2 cellular contexts compared by ENCODE assay signal in the genomic region with DNA sequence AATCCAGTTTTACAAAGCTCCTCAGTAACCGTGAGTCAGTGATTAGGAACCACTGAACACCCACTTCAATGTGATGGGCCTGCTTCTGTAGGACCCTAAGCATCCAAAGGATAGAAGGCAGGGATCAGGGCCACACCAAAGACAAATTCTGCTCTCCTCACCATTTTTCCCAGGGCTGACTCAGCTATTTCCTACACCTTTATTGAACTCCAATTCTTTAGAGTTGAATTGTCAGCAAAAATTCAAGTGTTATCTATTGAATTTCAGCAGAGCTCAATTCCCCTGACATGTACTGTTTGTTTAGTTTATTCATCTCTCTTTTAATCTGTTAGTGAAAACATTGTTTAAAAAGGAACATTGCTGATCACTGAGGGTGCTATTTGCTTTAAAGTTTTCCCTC.
A peak's percentile ranks its signal among the peaks of the same experiment; 100 is the strongest.
TF ChIP-seq lines count a peak whose summit lies in the region.

No MANE protein-coding gene starts in this region.

TF ChIP-seq in HepG2, 621 proteins besides CTCF, POLR2A, EP300 and RAD21:
- TF ChIP-seq MAFK (conservative IDR thresholded peaks at IDR 0.05 in 1 of 2, IDR thresholded peaks at IDR 0.05 in 1 of 2; ENCODE audit: low read length in 2 of 2) (peak; percentile 79 to 91), PBX3 (CRISPR knock-in tag; IDR thresholded peaks at IDR 0.05; ENCODE audit: borderline replicate concordance) (no peak), MAFF (IDR thresholded peaks at IDR 0.05; ENCODE audit: low read depth, low read length) (peak; percentile 90), ZNF646 (CRISPR knock-in tag; IDR thresholded peaks at IDR 0.05) (no peak), MTF2 (CRISPR knock-in tag; IDR thresholded peaks at IDR 0.05; ENCODE audit: borderline replicate concordance) (no peak)

TF ChIP-seq in IMR-90, 13 proteins besides CTCF, POLR2A, EP300 and RAD21:
- no peak for TF ChIP-seq MXI1 (IDR thresholded peaks at IDR 0.05; ENCODE audit: borderline replicate concordance, low read depth, low read length)
- TF ChIP-seq, protein P1, sequence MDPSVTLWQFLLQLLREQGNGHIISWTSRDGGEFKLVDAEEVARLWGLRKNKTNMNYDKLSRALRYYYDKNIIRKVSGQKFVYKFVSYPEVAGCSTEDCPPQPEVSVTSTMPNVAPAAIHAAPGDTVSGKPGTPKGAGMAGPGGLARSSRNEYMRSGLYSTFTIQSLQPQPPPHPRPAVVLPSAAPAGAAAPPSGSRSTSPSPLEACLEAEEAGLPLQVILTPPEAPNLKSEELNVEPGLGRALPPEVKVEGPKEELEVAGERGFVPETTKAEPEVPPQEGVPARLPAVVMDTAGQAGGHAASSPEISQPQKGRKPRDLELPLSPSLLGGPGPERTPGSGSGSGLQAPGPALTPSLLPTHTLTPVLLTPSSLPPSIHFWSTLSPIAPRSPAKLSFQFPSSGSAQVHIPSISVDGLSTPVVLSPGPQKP (IDR thresholded peaks at IDR 0.05; ENCODE audit: borderline replicate concordance, low read depth, low read length): no peak
- TF ChIP-seq MAFK (IDR thresholded peaks at IDR 0.05; ENCODE audit: low read depth, low read length): peak; percentile 70
- no peak for TF ChIP-seq MAZ (IDR thresholded peaks at IDR 0.05; ENCODE audit: borderline replicate concordance, low read depth, low read length)
